Comparison of ENCODE assay signal across 32 cellular contexts in genomic region chr11:25309818-25310217, GRCh38.
"Had no signal": no experiment of that assay in that cellular context is flagged by ENCODE, and none has a peak within 500 bp of the region (broad histone marks: within the 10 kb centered on the region; RNA-seq: fewer than 3 reads in every experiment).

No MANE protein-coding gene starts in this region.

- ATAC-seq: activated naive CD4-positive, alpha-beta T cell treated with anti-CD3 and anti-CD28 coated beads, Interleukin-2, amount 50 U/mL, for 72 hours; activated naive CD8-positive, alpha-beta T cell treated with anti-CD3 and anti-CD28 coated beads, Interleukin-2, amount 50 U/mL, for 24 hours; activated T-cell treated with anti-CD3 and anti-CD28 coated beads, Interleukin-2, amount 50 U/mL, for 4 hours; activated T-cell treated with anti-CD3 and anti-CD28 coated beads, Interleukin-2, amount 50 U/mL, for 72 hours; activated T-helper 17 cell treated with anti-CD3 and anti-CD28 coated beads, Interleukin-2, amount 50 U/mL, for 72 hours; body of pancreas had no signal

- H3K36me3 ChIP-seq: adrenal gland, ascending aorta, brain microvascular endothelial cell, cardiac muscle cell had no signal

- H3K27ac ChIP-seq: adrenal gland, ascending aorta, body of pancreas, brain microvascular endothelial cell, breast epithelium, cardiac muscle cell had no signal

- H3K4me1 ChIP-seq: adrenal gland, ascending aorta, body of pancreas, breast epithelium had no signal

- H3K9me3 ChIP-seq: adrenal gland, ascending aorta, body of pancreas had no signal

- H3K4me3 ChIP-seq: adrenal gland, ascending aorta, body of pancreas, breast epithelium, cardiac muscle cell had no signal

- DNase-seq: activated effector memory CD4-positive, alpha-beta T cell treated with anti-CD3 and anti-CD28 coated beads, Interleukin-2, amount 50 U/mL, for 16 hours; activated effector memory CD4-positive, alpha-beta T cell treated with Interleukin-2 at 50 U/mL for 16 hours; activated gamma-delta T cell; activated gamma-delta T cell treated with Interleukin-2 at 50 U/mL for 16 hours; activated naive CD4-positive, alpha-beta T cell; activated naive CD4-positive, alpha-beta T cell treated with anti-CD3 and anti-CD28 coated beads for 36 hours; activated naive CD4-positive, alpha-beta T cell treated with anti-CD3 and anti-CD28 coated beads, Interleukin-2, amount 10 ng/mL, durations not matched to agents 7 days and 5 days; activated naive CD4-positive, alpha-beta T cell treated with anti-CD3 and anti-CD28 coated beads, Interleukin-2, amount 50 U/mL, for 16 hours; activated naive CD4-positive, alpha-beta T cell treated with Interleukin-2 at 50 U/mL for 16 hours; activated naive CD8-positive, alpha-beta T cell treated with anti-CD3 and anti-CD28 coated beads for 36 hours; activated naive CD8-positive, alpha-beta T cell treated with anti-CD3 and anti-CD28 coated beads, Interleukin-2, amount 10 ng/mL, durations not matched to agents 7 days and 5 days; activated naive CD8-positive, alpha-beta T cell treated with anti-CD3 and anti-CD28 coated beads, Interleukin-2, amount 50 U/mL, for 24 hours; activated T-cell treated with anti-CD3 and anti-CD28 coated beads, Interleukin-2, amount 50 U/mL, for 1 hour; activated T-cell treated with anti-CD3 and anti-CD28 coated beads, Interleukin-2, amount 50 U/mL, for 24 hours; activated T-cell treated with anti-CD3 and anti-CD28 coated beads, Interleukin-2, amount 50 U/mL, for 4 hours; activated T-cell treated with anti-CD3 and anti-CD28 coated beads, Interleukin-2, amount 50 U/mL, for 48 hours; activated T-cell treated with anti-CD3 and anti-CD28 coated beads, Interleukin-2, amount 50 U/mL, for 72 hours; adrenal gland; amniotic stem cell; amygdala; anterior cingulate cortex; aorta; body of pancreas; brain microvascular endothelial cell; caudate nucleus; central memory CD4-positive, alpha-beta T cell; cerebellar nuclear complex had no signal

- H3K27me3 ChIP-seq: adrenal gland, ascending aorta, body of pancreas, brain microvascular endothelial cell, breast epithelium, cardiac muscle cell had no signal
